Comparison of ENCODE assay signal across 8 cellular contexts in the genomic region with DNA sequence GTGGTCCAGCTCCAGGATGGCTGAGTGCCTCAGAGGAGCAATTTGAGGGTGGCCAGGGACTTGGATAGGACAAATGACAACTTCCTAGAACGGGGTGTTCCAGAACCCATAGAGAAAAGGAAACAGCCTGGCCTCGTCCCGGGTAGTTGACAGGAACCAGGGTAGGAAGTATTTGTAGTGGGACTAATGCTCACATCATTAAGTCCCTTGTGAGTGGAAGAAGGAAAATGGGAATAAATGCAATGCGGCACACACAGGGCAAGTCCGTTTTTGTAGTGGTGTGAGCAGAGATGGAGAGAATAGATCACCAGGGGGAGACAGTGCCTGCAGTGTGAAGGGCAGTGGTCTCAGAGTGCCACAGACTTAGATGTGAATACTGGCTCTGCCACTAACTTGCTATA. TPM values are rescaled to one million over a fixed set of nuclear protein-coding genes. Genes with fewer than 3 reads are reported as not detected.
DNase-seq lines count a peak whose midpoint lies in the region; ATAC-seq and TF ChIP-seq lines count a peak whose summit lies in the region.

No MANE protein-coding gene starts in this region.

- peak; percentile 49 to 63 for ATAC-seq in right cardiac atrium
- ATAC-seq in HG03175 (IDR thresholded peaks at IDR 0.05; ENCODE audit: unreplicated experiment) = no peak
- no peak for ATAC-seq in GM19035 (IDR thresholded peaks at IDR 0.05; ENCODE audit: unreplicated experiment)

- DNase-seq in AG09309 (ENCODE audit: low read depth) (no peak), HAP-1 (ENCODE audit: low spot score in 2 of 2) (peak; percentile 32 to 55), right cardiac atrium (peak; percentile 49 to 72 (median 63)), tibial artery (peak in 1 of 2 donors; percentile 48), GDM1 (lab: John Stamatoyannopoulos, UW) (no peak)

- H3K36me3 ChIP-seq in HAP-1 (replicated peaks) (no peaks in the 10 kb centered on the region), tibial artery (no peaks in the 10 kb centered on the region)

- H3K27ac ChIP-seq in right cardiac atrium (ENCODE audit: low read length) (peak overlapping the region; percentile 53), tibial artery (peak overlapping the region in 1 of 2 donors; percentile 7)

- no peaks in the 10 kb centered on the region for H3K4me1 ChIP-seq in HAP-1
- H3K4me1 ChIP-seq in right cardiac atrium (ENCODE audit: control insufficient read depth, insufficient read depth, low read length) = peaks cover 16% of the 10 kb centered on the region
- H3K4me1 ChIP-seq in tibial artery = peaks cover 0 to 47% (median 21%) of the 10 kb centered on the region in 4 donors

- H3K27me3 ChIP-seq in HAP-1 (ENCODE audit: low read depth) (no peaks in the 10 kb centered on the region), right cardiac atrium (ENCODE audit: control insufficient read depth, insufficient read depth) (no peaks in the 10 kb centered on the region), tibial artery (no peaks in the 10 kb centered on the region)

- in situ Hi-C loops in HAP-1 (cut with MboI; ENCODE audit: low sequenced_read_pairs) = loop anchor here (5.0 to 25.0 kb wide), 2 partner anchors 343 to 748 kb away; a partner anchor contains a TSS

- TF ChIP-seq CTCF in AG09309 (IDR thresholded peaks at IDR 0.05; ENCODE audit: control insufficient read depth, insufficient read depth, low read depth, low read length, missing control alignments) (peak; percentile 65), WI38 (IDR thresholded peaks at IDR 0.05; ENCODE audit: low read depth, low read length) (peak; percentile 48), tibial artery (IDR thresholded peaks at IDR 0.05) (peak; percentile 81 to 83)

- H3K9me3 ChIP-seq in HAP-1 = no peaks in the 10 kb centered on the region
- H3K9me3 ChIP-seq in right cardiac atrium (ENCODE audit: control insufficient read depth, low read length) = no peaks in the 10 kb centered on the region
- H3K9me3 ChIP-seq in tibial artery = no peaks in the 10 kb centered on the region

- H3K4me3 ChIP-seq in AG09309 (ENCODE audit: control insufficient read depth, low read depth, low read length) (no peak overlapping the region), HAP-1 (no peak overlapping the region), WI38 (ENCODE audit: low read depth, low read length) (no peak overlapping the region), right cardiac atrium (ENCODE audit: low read length) (no peak overlapping the region), tibial artery (no peak overlapping the region)

- WGBS in right cardiac atrium = 21% methylated on average over 5 of the region's 5 CpGs

- intact Hi-C loops in right cardiac atrium (cut with DNase I) = loop anchor here (2.0 to 10.0 kb wide), 6 partner anchors 38 to 726 kb away; a partner anchor contains a TSS
- intact Hi-C loops in tibial artery (cut with DNase I; ENCODE audit: low total_unique reads) = loop anchor here (1.0 to 10.0 kb wide), 2 partner anchors 35 to 586 kb away; no protein-coding TSS in a partner anchor

RNA-seq across cellular contexts. Expression of a gene that starts 19.6 kb away (rescaled TPM):
- 10 to 100 TPM; 13.7 to 33.7 (median 17.3) TPM for total RNA-seq in right cardiac atrium
- 18.6 TPM for polyA plus RNA-seq in right cardiac atrium

Comparison
In these comparisons a context has a peak if more than half of its experiments do, and no peak if none do; other contexts are left out.
1. DNase-seq: peak in HAP-1 (2 of 2) and right cardiac atrium (3 of 3); none in AG09309 (single experiment) and GDM1 (single experiment).
2. ATAC-seq: peak in right cardiac atrium (2 of 2); none in HG03175 (single experiment) and GM19035 (single experiment).
3. Peak in every context shown above with its lines, with median percentiles within 50 percentile points of each other: CTCF ChIP-seq.